9 cellular contexts compared by ENCODE assay signal in the genomic region with DNA sequence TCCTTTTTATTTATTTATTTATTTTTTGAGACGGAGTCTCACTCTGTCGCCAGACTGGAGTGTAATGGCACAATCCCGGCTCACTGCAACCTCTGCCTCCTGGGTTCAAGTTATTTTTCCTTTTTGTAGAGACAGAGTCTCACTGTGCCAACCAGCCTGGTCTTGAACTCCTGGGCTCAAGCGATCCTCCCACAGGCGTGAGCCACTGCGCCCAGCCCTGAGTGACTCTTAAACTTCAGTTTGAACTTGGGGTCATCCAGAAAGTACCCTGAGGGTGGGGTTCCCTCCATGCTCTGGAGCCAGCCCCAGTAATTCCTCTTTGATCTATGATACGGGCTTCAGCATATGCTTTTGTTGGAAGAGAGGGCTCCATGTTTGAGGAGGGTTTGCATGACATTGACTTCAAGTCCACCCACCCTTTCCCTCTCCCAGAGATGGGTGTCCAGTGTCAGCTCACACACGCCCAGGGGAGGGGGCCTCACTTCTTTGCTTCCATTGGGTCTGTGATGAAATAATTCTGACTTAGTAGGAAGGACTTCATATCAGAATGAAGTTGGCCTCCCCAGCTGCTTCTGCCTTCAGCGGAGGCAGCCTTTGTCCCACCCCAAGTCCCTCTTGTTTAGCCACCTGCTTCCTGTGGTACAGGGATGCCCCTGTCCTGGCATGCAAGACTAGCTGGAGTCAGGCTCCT. TPM values are rescaled to one million over a fixed set of nuclear protein-coding genes. Genes with fewer than 3 reads are reported as not detected.
"Had no signal": no experiment of that assay in that cellular context is flagged by ENCODE, and none has a peak within 500 bp of the region (broad histone marks: within the 10 kb centered on the region; RNA-seq: fewer than 3 reads in every experiment).

No MANE protein-coding gene starts in this region.

- H3K4me2 ChIP-seq: KMS-11 had no signal

- H3K4me3 Mint-ChIP-seq: IgD-negative memory B cell had no signal

- H3K9ac ChIP-seq: KMS-11 had no signal

- ATAC-seq: K562 had no signal

- FAIRE-seq: HTR-8/SVneo, K562 had no signal

- H3K27ac Mint-ChIP-seq: IgD-negative memory B cell had no signal

- H3K27ac ChIP-seq: HL-60, KMS-11 had no signal

- H3K4me1 Mint-ChIP-seq: IgD-negative memory B cell had no signal

- H3K4me3 ChIP-seq: K562 had no signal

- DNase-seq: IMR-90, KBM-7, KG1 had no signal

- H3K27me3 Mint-ChIP-seq: IgD-negative memory B cell had no signal

RNA-seq across cellular contexts. Expression of a gene that starts 11.9 kb away (rescaled TPM):
- total RNA-seq: HT-29, IMR-90 had no signal
- polyA plus RNA-seq: IgD-negative memory B cell, IMR-90 had no signal
